ENCODE assay signal across 8 cellular contexts in genomic region chr6:56292505-56293181, GRCh38. TPM values are rescaled to one million over a fixed set of nuclear protein-coding genes. Genes with fewer than 3 reads are reported as not detected.
DNase-seq lines count a peak whose midpoint lies in the region; ATAC-seq, FAIRE-seq and TF ChIP-seq lines count a peak whose summit lies in the region.

No MANE protein-coding gene starts in this region.

- DNase-seq in A172 (ENCODE audit: low spot score) (peak; percentile 49), NCI-H146 treated with DMSO at 0.1 percent for 48 hours (lab: John Stamatoyannopoulos, UW; ENCODE audit: unreplicated experiment) (peak; percentile 89), frontal cortex (ENCODE audit: low spot score in 2 of 2) (peak in 1 of 2 donors; percentile 32), pulmonary artery endothelial cell (ENCODE audit: low read depth, low spot score) (peak; percentile 45), T-helper 1 cell (no peak)
- DNase-seq in NK-92 treated with Interleukin-12 subunit alpha and Interleukin-12 subunit beta, amount 100 ng/mL, for 24 hours (lab: John Stamatoyannopoulos, UW) = no peak

- no peaks in the 10 kb centered on the region for H3K9me2 ChIP-seq in SU-DHL-6 (replicated peaks; ENCODE audit: insufficient read depth, low read length)

- no peaks in the 10 kb centered on the region for H3K9me3 ChIP-seq in SU-DHL-6 (ENCODE audit: insufficient read depth, low read length)

- FAIRE-seq in frontal cortex (lab: Jason Lieb, UNC) = peak; percentile 77

- ATAC-seq in GM18867 (IDR thresholded peaks at IDR 0.05; ENCODE audit: unreplicated experiment) = peak; percentile 67

- H3K9ac ChIP-seq in SU-DHL-6 (ENCODE audit: low read length) = no peak overlapping the region

- H2AFZ ChIP-seq in SU-DHL-6 (ENCODE audit: low read depth, low read length, severe bottlenecking) = no peak overlapping the region

- H3K79me2 ChIP-seq in SU-DHL-6 (ENCODE audit: insufficient read depth, low read length) = no peaks in the 10 kb centered on the region

- no peaks in the 10 kb centered on the region for H3K36me3 ChIP-seq in SU-DHL-6 (ENCODE audit: low read length)

- H3K4me3 ChIP-seq in SU-DHL-6 (ENCODE audit: insufficient read depth, low read length, poor library complexity, severe bottlenecking) = no peak overlapping the region

- peak; percentile 23 for TF ChIP-seq CTCF in SU-DHL-6 (IDR thresholded peaks at IDR 0.05; ENCODE audit: insufficient read depth, low read length, poor library complexity, severe bottlenecking)

- no peaks in the 10 kb centered on the region for H3K27me3 ChIP-seq in SU-DHL-6 (ENCODE audit: low read length)

- H3K27ac ChIP-seq in SU-DHL-6 (ENCODE audit: low read depth, low read length) = no peak overlapping the region

- no peaks in the 10 kb centered on the region; the same call in 1 of the 2 replicates for H4K20me1 ChIP-seq in SU-DHL-6 (ENCODE audit: low read depth, low read length)

- H3K4me2 ChIP-seq in SU-DHL-6 (ENCODE audit: low read depth, low read length, poor library complexity, severe bottlenecking) = no peak overlapping the region

- no peaks in the 10 kb centered on the region for H3F3A ChIP-seq in SU-DHL-6 (ENCODE audit: insufficient read depth)

RNA-seq across cellular contexts. Expression of gene COL21A1, which starts 45.3 kb away (rescaled TPM):
- not detected in 2 replicates for total RNA-seq in A172 (2014; rRNA removed; shearing (Covaris generic))
- total RNA-seq in frontal cortex (1.6 TPM), pulmonary artery endothelial cell (0.13 and 1.4 TPM in 2 replicates)

Comparison
In these comparisons a context has a peak if more than half of its experiments do, and no peak if none do; other contexts are left out.
1. DNase-seq: peak in A172 (single experiment), NCI-H146 treated with DMSO at 0.1 percent for 48 hours (single experiment) and pulmonary artery endothelial cell (single experiment); none in T-helper 1 cell (0 of 5) and NK-92 treated with Interleukin-12 subunit alpha and Interleukin-12 subunit beta, amount 100 ng/mL, for 24 hours (single experiment).